Comparison of ENCODE assay signal across 2 cellular contexts in the genomic region with DNA sequence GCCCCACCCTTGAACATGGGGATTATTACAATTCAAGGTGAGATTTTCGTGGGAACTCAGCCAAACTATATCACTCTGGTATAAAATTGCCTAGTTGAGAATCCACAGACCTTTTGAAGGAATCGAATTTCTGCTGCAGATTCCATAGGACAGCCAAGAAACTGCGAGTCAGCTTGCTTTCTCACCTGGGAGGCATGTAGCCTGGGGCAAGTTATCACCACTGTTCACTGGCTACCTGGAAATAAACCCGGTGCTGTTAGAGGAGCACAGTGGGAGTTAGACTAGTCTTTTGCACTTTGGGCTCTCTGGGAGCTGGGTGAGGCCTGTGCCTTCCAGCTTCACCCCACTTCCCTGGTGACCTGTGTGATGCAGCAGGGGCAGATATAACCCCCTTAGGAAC.
TF ChIP-seq lines count a peak whose summit lies in the region.

No MANE protein-coding gene starts in this region.

TF ChIP-seq in WTC11, 78 proteins besides CTCF, POLR2A, EP300 and RAD21:
- no peak for TF ChIP-seq TEAD1 (CRISPR knock-in tag; IDR thresholded peaks at IDR 0.05)
- no peak for TF ChIP-seq NR3C1 (CRISPR knock-in tag; conservative IDR thresholded peaks at IDR 0.05; ENCODE audit: low read depth)
- TF ChIP-seq FOXJ3 (CRISPR knock-in tag; IDR thresholded peaks at IDR 0.05; ENCODE audit: borderline replicate concordance): no peak
- TF ChIP-seq NFE2L1 (CRISPR knock-in tag; IDR thresholded peaks at IDR 0.05): no peak
- TF ChIP-seq, protein P1, sequence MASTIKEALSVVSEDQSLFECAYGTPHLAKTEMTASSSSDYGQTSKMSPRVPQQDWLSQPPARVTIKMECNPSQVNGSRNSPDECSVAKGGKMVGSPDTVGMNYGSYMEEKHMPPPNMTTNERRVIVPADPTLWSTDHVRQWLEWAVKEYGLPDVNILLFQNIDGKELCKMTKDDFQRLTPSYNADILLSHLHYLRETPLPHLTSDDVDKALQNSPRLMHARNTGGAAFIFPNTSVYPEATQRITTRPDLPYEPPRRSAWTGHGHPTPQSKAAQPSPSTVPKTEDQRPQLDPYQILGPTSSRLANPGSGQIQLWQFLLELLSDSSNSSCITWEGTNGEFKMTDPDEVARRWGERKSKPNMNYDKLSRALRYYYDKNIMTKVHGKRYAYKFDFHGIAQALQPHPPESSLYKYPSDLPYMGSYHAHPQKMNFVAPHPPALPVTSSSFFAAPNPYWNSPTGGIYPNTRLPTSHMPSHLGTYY (CRISPR knock-in tag; IDR thresholded peaks at IDR 0.05): no peak
- TF ChIP-seq ZBTB21 (CRISPR knock-in tag; IDR thresholded peaks at IDR 0.05; ENCODE audit: borderline replicate concordance): no peak
- TF ChIP-seq ZNF232 (CRISPR knock-in tag; IDR thresholded peaks at IDR 0.05): no peak
- no peak for TF ChIP-seq NFYB (CRISPR knock-in tag; conservative IDR thresholded peaks at IDR 0.05; ENCODE audit: low read depth)
- TF ChIP-seq, protein P2, sequence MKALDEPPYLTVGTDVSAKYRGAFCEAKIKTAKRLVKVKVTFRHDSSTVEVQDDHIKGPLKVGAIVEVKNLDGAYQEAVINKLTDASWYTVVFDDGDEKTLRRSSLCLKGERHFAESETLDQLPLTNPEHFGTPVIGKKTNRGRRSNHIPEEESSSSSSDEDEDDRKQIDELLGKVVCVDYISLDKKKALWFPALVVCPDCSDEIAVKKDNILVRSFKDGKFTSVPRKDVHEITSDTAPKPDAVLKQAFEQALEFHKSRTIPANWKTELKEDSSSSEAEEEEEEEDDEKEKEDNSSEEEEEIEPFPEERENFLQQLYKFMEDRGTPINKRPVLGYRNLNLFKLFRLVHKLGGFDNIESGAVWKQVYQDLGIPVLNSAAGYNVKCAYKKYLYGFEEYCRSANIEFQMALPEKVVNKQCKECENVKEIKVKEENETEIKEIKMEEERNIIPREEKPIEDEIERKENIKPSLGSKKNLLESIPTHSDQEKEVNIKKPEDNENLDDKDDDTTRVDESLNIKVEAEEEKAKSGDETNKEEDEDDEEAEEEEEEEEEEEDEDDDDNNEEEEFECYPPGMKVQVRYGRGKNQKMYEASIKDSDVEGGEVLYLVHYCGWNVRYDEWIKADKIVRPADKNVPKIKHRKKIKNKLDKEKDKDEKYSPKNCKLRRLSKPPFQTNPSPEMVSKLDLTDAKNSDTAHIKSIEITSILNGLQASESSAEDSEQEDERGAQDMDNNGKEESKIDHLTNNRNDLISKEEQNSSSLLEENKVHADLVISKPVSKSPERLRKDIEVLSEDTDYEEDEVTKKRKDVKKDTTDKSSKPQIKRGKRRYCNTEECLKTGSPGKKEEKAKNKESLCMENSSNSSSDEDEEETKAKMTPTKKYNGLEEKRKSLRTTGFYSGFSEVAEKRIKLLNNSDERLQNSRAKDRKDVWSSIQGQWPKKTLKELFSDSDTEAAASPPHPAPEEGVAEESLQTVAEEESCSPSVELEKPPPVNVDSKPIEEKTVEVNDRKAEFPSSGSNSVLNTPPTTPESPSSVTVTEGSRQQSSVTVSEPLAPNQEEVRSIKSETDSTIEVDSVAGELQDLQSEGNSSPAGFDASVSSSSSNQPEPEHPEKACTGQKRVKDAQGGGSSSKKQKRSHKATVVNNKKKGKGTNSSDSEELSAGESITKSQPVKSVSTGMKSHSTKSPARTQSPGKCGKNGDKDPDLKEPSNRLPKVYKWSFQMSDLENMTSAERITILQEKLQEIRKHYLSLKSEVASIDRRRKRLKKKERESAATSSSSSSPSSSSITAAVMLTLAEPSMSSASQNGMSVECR (CRISPR knock-in tag; IDR thresholded peaks at IDR 0.05; ENCODE audit: borderline replicate concordance): no peak
- no peak for TF ChIP-seq ZNF423 (CRISPR knock-in tag; IDR thresholded peaks at IDR 0.05)
- TF ChIP-seq NFATC4 (CRISPR knock-in tag; IDR thresholded peaks at IDR 0.05): no peak
- TF ChIP-seq, protein P3, sequence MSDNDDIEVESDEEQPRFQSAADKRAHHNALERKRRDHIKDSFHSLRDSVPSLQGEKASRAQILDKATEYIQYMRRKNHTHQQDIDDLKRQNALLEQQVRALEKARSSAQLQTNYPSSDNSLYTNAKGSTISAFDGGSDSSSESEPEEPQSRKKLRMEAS (CRISPR knock-in tag; IDR thresholded peaks at IDR 0.05): no peak
- no peak for TF ChIP-seq ATF1 (CRISPR knock-in tag; IDR thresholded peaks at IDR 0.05)
- no peak for TF ChIP-seq IRF2 (CRISPR knock-in tag; IDR thresholded peaks at IDR 0.05; ENCODE audit: borderline replicate concordance, low read depth)
- TF ChIP-seq, protein P4, sequence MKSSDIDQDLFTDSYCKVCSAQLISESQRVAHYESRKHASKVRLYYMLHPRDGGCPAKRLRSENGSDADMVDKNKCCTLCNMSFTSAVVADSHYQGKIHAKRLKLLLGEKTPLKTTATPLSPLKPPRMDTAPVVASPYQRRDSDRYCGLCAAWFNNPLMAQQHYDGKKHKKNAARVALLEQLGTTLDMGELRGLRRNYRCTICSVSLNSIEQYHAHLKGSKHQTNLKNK (CRISPR knock-in tag; IDR thresholded peaks at IDR 0.05): no peak
- TF ChIP-seq SMAD3 (CRISPR knock-in tag; IDR thresholded peaks at IDR 0.05; ENCODE audit: borderline replicate concordance): no peak
TF ChIP-seq in WTC11: peak in this region for 0.

TF ChIP-seq in H1, 55 proteins besides CTCF, POLR2A, EP300 and RAD21:
- TF ChIP-seq KDM4A (IDR thresholded peaks at IDR 0.05; ENCODE audit: low read depth, low read length, severe bottlenecking): no peak
- TF ChIP-seq SAP30 (IDR thresholded peaks at IDR 0.05; ENCODE audit: insufficient read depth, insufficient replicate concordance, low read length): no peak
- no peak for TF ChIP-seq KDM1A (IDR thresholded peaks at IDR 0.05; ENCODE audit: borderline replicate concordance, low read length)
- no peak for TF ChIP-seq TBP (IDR thresholded peaks at IDR 0.05; ENCODE audit: low read depth, low read length)
- no peak for TF ChIP-seq ZNF274 (IDR thresholded peaks at IDR 0.05; ENCODE audit: borderline replicate concordance, extremely low read depth, low read length)
